In genomic region chr11:15159085-15159484, GRCh38 we compare ENCODE assay signal across 9 cellular contexts. TPM values are rescaled to one million over a fixed set of nuclear protein-coding genes. Genes with fewer than 3 reads are reported as not detected.
DNase-seq lines count a peak whose midpoint lies in the region; TF ChIP-seq lines count a peak whose summit lies in the region.
"Had no signal": no experiment of that assay in that cellular context is flagged by ENCODE, and none has a peak within 500 bp of the region (broad histone marks: within the 10 kb centered on the region; RNA-seq: fewer than 3 reads in every experiment).

No MANE protein-coding gene starts in this region.

- H3K79me2 ChIP-seq in H9 (ENCODE audit: insufficient read depth, low read length) (no peaks in the 10 kb centered on the region), hepatocyte (no peaks in the 10 kb centered on the region)

- no peaks in the 10 kb centered on the region for H3K23me2 ChIP-seq in H9 (ENCODE audit: insufficient read length, low read depth, low read length, poor library complexity, severe bottlenecking)

- WGBS in H9 (ENCODE audit: extremely low coverage, insufficient read length, low lambda C conversion rate), result no CpG with 5 or more reads among the region's 2 CpGs
- WGBS in hepatocyte (ENCODE audit: low lambda C conversion rate, missing lambda C conversion rate), result 71% methylated on average over 2 of the region's 2 CpGs

- no peak overlapping the region for H3K9ac ChIP-seq in H9 (ENCODE audit: extremely low read depth, insufficient read length, low read length)

- H3K56ac ChIP-seq in H9 (ENCODE audit: insufficient read length, low read depth, low read length), result no peak overlapping the region

- TF ChIP-seq POLR2A in NB4 (IDR thresholded peaks at IDR 0.05; ENCODE audit: extremely low read depth, insufficient read length), result no peak
- TF ChIP-seq POLR2A in erythroblast (IDR thresholded peaks at IDR 0.05; ENCODE audit: low read length), result no peak

- H3K18ac ChIP-seq in H9 (ENCODE audit: insufficient read length, low read depth, low read length), result no peak overlapping the region

- H2BK120ac ChIP-seq in H9 (ENCODE audit: low read depth, low read length, poor library complexity, severe bottlenecking), result no peak overlapping the region

- H4K91ac ChIP-seq in H9 (ENCODE audit: insufficient read length, low read depth, low read length), result no peak overlapping the region

- H3K27me3 ChIP-seq in H9 (ENCODE audit: insufficient read depth, low read length) (no peaks in the 10 kb centered on the region), hepatocyte (no peaks in the 10 kb centered on the region)

- H3K79me1 ChIP-seq in H9 (ENCODE audit: insufficient read depth, low read depth, low read length, poor library complexity, severe bottlenecking), result no peaks in the 10 kb centered on the region

- no peak overlapping the region for H4K5ac ChIP-seq in H9 (ENCODE audit: insufficient read length, low read depth, low read length)

- TF ChIP-seq CTCF in H9 (conservative IDR thresholded peaks at IDR 0.05) (peak; percentile 77), NB4 (IDR thresholded peaks at IDR 0.05; ENCODE audit: low read depth, low read length) (peak; percentile 36), hepatocyte (IDR thresholded peaks at IDR 0.05; ENCODE audit: poor library complexity) (peak; percentile 33)

- no peak overlapping the region for H3K23ac ChIP-seq in H9 (ENCODE audit: insufficient read length, low read depth, low read length)

- no peak overlapping the region for H3T11ph ChIP-seq in H9 (ENCODE audit: low read length)

- peaks cover 3% of the 10 kb centered on the region for H3K27me3 Mint-ChIP-seq in H9 (ENCODE audit: low read depth)
- H3K27me3 Mint-ChIP-seq: activated naive CD4-positive, alpha-beta T cell treated with anti-CD3 and anti-CD28 coated beads, Interleukin-2, amount 50 U/mL, for 24 hours had no signal

- H3K4me2 ChIP-seq in H9 (ENCODE audit: insufficient read depth, insufficient read length, low read length) (no peak overlapping the region), hepatocyte (no peak overlapping the region)

- H2BK15ac ChIP-seq in H9 (ENCODE audit: low read depth, low read length), result no peak overlapping the region

- H4K20me1 ChIP-seq in H9 (ENCODE audit: control insufficient read depth, insufficient read depth, insufficient read length) (no peaks in the 10 kb centered on the region), hepatocyte (ENCODE audit: insufficient read depth, poor library complexity, severe bottlenecking) (no peaks in the 10 kb centered on the region)

- H2BK12ac ChIP-seq in H9 (ENCODE audit: insufficient read length, low read depth, low read length), result no peak overlapping the region

- no peak overlapping the region for H2BK20ac ChIP-seq in H9 (ENCODE audit: low read depth, low read length, poor library complexity, severe bottlenecking)

- no peaks in the 10 kb centered on the region for H3K9me3 Mint-ChIP-seq in H9
- H3K9me3 Mint-ChIP-seq: activated naive CD4-positive, alpha-beta T cell treated with anti-CD3 and anti-CD28 coated beads, Interleukin-2, amount 50 U/mL, for 24 hours had no signal

- H3K4me1 Mint-ChIP-seq in H9, result no peaks in the 10 kb centered on the region; a peak in 1 of 4 replicates
- H3K4me1 Mint-ChIP-seq: activated naive CD4-positive, alpha-beta T cell treated with anti-CD3 and anti-CD28 coated beads, Interleukin-2, amount 50 U/mL, for 24 hours had no signal

- H3K27ac ChIP-seq in H9 (ENCODE audit: insufficient read length, low read depth, low read length), result no peak overlapping the region
- H3K27ac ChIP-seq in hepatocyte, result no peak overlapping the region

- no peak overlapping the region for H3K4ac ChIP-seq in H9 (ENCODE audit: low read depth, low read length)

- H2AFZ ChIP-seq in H9 (ENCODE audit: low read length) (no peak overlapping the region), hepatocyte (no peak overlapping the region)

- H3K9me3 ChIP-seq in H9 (ENCODE audit: control insufficient read depth, low read depth, low read length), result no peaks in the 10 kb centered on the region
- H3K9me3 ChIP-seq in hepatocyte (ENCODE audit: low read depth), result no peaks in the 10 kb centered on the region

- H3K4me3 ChIP-seq in NB4 (ENCODE audit: low read depth, low read length) (no peak overlapping the region), hepatocyte (no peak overlapping the region)

- no peak overlapping the region for H3K14ac ChIP-seq in H9 (ENCODE audit: insufficient read depth, low read length)

- no peak overlapping the region for H3K4me3 Mint-ChIP-seq in H9
- H3K4me3 Mint-ChIP-seq: activated naive CD4-positive, alpha-beta T cell treated with anti-CD3 and anti-CD28 coated beads, Interleukin-2, amount 50 U/mL, for 24 hours had no signal

- DNase-seq in NCI-H748 (lab: John Stamatoyannopoulos, UW; ENCODE audit: unreplicated experiment) (peak; percentile 13), NCI-H748 treated with DMSO at 0.1 percent for 48 hours (lab: John Stamatoyannopoulos, UW) (no peak), H9 (peak; percentile 37), NB4 (ENCODE audit: low read depth) (peak; percentile 16), hepatocyte (ENCODE audit: low spot score) (peak; percentile 22), erythroblast (lab: John Stamatoyannopoulos, UW) (no peak), retina (no peak)
- no peak for DNase-seq in activated CD8-positive, alpha-beta memory T cell treated with anti-CD3 and anti-CD28 coated beads for 24 hours

- H3K9me2 ChIP-seq in hepatocyte (replicated peaks; ENCODE audit: insufficient read depth), result no peaks in the 10 kb centered on the region

- H4K8ac ChIP-seq in H9 (replicated peaks; ENCODE audit: insufficient read length, low read depth, low read length), result no peak overlapping the region

- H3K36me3 Mint-ChIP-seq in H9 (ENCODE audit: insufficient read depth in 1 of 3, low read depth in 3 of 3), result no peaks in the 10 kb centered on the region
- H3K36me3 Mint-ChIP-seq: activated naive CD4-positive, alpha-beta T cell treated with anti-CD3 and anti-CD28 coated beads, Interleukin-2, amount 50 U/mL, for 24 hours had no signal

- no peak overlapping the region for H2AK5ac ChIP-seq in H9 (ENCODE audit: insufficient read length, low read length)

- H2BK5ac ChIP-seq in H9 (ENCODE audit: insufficient read length, low read length), result no peak overlapping the region

- no peak overlapping the region for H3K27ac Mint-ChIP-seq in H9
- H3K27ac Mint-ChIP-seq: activated naive CD4-positive, alpha-beta T cell treated with anti-CD3 and anti-CD28 coated beads, Interleukin-2, amount 50 U/mL, for 24 hours had no signal

- H3K36me3 ChIP-seq in hepatocyte (replicated peaks; ENCODE audit: insufficient read depth, low read depth), result no peaks in the 10 kb centered on the region

- H3K4me1 ChIP-seq in H9 (ENCODE audit: insufficient read depth, low read length), result no peaks in the 10 kb centered on the region
- H3K4me1 ChIP-seq in hepatocyte (ENCODE audit: insufficient read depth), result peaks cover 11% of the 10 kb centered on the region

RNA-seq across cellular contexts. Expression of gene INSC, which starts 44.4 kb away (rescaled TPM):
- total RNA-seq in H9 (2021), result not detected in 2 replicates
- 0.10 TPM in 1 of 2 replicates, not detected in the other for total RNA-seq in hepatocyte
- not detected in 2 replicates for polyA plus RNA-seq in hepatocyte

Comparison
In these comparisons a context has a peak if more than half of its experiments do, and no peak if none do; other contexts are left out.
1. DNase-seq: peak in NCI-H748 (single experiment), H9 (single experiment), NB4 (single experiment) and hepatocyte (single experiment); none in NCI-H748 treated with DMSO at 0.1 percent for 48 hours (single experiment), erythroblast (0 of 2), retina (single experiment) and activated CD8-positive, alpha-beta memory T cell treated with anti-CD3 and anti-CD28 coated beads for 24 hours (single experiment).
2. Peak in every context shown above with its lines, with median percentiles within 50 percentile points of each other: CTCF ChIP-seq.